ENCODE assay signal across 9 cellular contexts in the genomic region with DNA sequence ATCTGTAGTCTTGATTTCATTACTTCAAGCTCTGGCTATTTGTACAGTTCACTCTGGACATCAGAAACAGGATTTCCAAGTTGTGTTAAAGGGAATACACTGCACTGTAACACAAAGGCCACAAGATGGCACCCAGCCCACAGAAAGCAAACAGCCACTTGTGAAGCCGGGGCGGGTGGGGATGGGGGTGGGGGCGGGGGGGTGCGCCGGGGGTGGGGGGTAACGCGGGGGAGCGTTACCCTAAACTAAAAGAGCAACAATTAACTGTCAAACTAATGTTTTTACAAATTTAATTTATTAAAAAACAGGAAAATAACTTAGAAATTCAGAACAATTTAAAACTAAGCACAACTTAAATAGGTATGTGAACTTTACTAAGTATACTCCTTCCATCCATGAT. TPM values are rescaled to one million over a fixed set of nuclear protein-coding genes. Genes with fewer than 3 reads are reported as not detected.
A peak's percentile ranks its signal among the peaks of the same experiment; 100 is the strongest.
DNase-seq lines count a peak whose midpoint lies in the region; ATAC-seq and TF ChIP-seq lines count a peak whose summit lies in the region.
"Had no signal": no experiment of that assay in that cellular context is flagged by ENCODE, and none has a peak within 500 bp of the region (broad histone marks: within the 10 kb centered on the region; RNA-seq: fewer than 3 reads in every experiment).

No MANE protein-coding gene starts in this region.

- no peaks in the 10 kb centered on the region for H3K27me3 ChIP-seq in HAP-1 (ENCODE audit: low read depth)

- H3K9me3 Mint-ChIP-seq in activated CD4-positive, alpha-beta memory T cell treated with anti-CD3 and anti-CD28 coated beads, Interleukin-2, amount 10 ng/mL, durations not matched to agents 7 days and 5 days, result no peaks in the 10 kb centered on the region
- H3K9me3 Mint-ChIP-seq in neural crest cell, result no peaks in the 10 kb centered on the region
- H3K9me3 Mint-ChIP-seq: central memory CD8-positive, alpha-beta T cell had no signal

- TF ChIP-seq CTCF in neural crest cell (conservative IDR thresholded peaks at IDR 0.05) (peak; percentile 77), omental fat pad (IDR thresholded peaks at IDR 0.05) (no peak)

- no peaks in the 10 kb centered on the region for H3K4me1 Mint-ChIP-seq in activated CD4-positive, alpha-beta memory T cell treated with anti-CD3 and anti-CD28 coated beads, Interleukin-2, amount 10 ng/mL, durations not matched to agents 7 days and 5 days
- H3K4me1 Mint-ChIP-seq in neural crest cell, result no peaks in the 10 kb centered on the region
- H3K4me1 Mint-ChIP-seq: central memory CD8-positive, alpha-beta T cell had no signal

- CTCF ChIA-PET in activated CD4-positive, alpha-beta memory T cell treated with anti-CD3 and anti-CD28 coated beads, Interleukin-2, amount 10 ng/mL, durations not matched to agents 7 days and 5 days (lab: Charles Lee), result interaction anchor here (0.7 to 7.7 kb wide), 6 partner anchors 13 to 360 kb away, joined by 3 to 78 read pairs (median 4); a partner anchor contains a TSS

- no peak overlapping the region for H3K27ac Mint-ChIP-seq in activated CD4-positive, alpha-beta memory T cell treated with anti-CD3 and anti-CD28 coated beads, Interleukin-2, amount 10 ng/mL, durations not matched to agents 7 days and 5 days
- no peak overlapping the region for H3K27ac Mint-ChIP-seq in neural crest cell (ENCODE audit: unreplicated experiment)

- no peak overlapping the region for H3K4me3 ChIP-seq in HAP-1

- H3K4me3 Mint-ChIP-seq in activated CD4-positive, alpha-beta memory T cell treated with anti-CD3 and anti-CD28 coated beads, Interleukin-2, amount 10 ng/mL, durations not matched to agents 7 days and 5 days, result no peak overlapping the region
- H3K4me3 Mint-ChIP-seq in neural crest cell, result no peak overlapping the region
- H3K4me3 Mint-ChIP-seq: central memory CD8-positive, alpha-beta T cell had no signal

- POLR2A ChIA-PET in activated CD4-positive, alpha-beta memory T cell treated with anti-CD3 and anti-CD28 coated beads, Interleukin-2, amount 10 ng/mL, durations not matched to agents 7 days and 5 days (lab: Charles Lee), result interaction anchor here (1.3 kb wide), 1 partner anchor 207 kb away, joined by 4 read pairs; no protein-coding TSS in a partner anchor

- no peaks in the 10 kb centered on the region for H3K36me3 Mint-ChIP-seq in activated CD4-positive, alpha-beta memory T cell treated with anti-CD3 and anti-CD28 coated beads, Interleukin-2, amount 10 ng/mL, durations not matched to agents 7 days and 5 days (ENCODE audit: low read depth)
- H3K36me3 Mint-ChIP-seq in neural crest cell (ENCODE audit: low read depth), result no peaks in the 10 kb centered on the region

- H3K36me3 ChIP-seq in HAP-1 (replicated peaks), result no peaks in the 10 kb centered on the region

- no peaks in the 10 kb centered on the region for H3K9me3 ChIP-seq in HAP-1

- H3K4me1 ChIP-seq in HAP-1, result no peaks in the 10 kb centered on the region

- ATAC-seq in omental fat pad (ENCODE audit: low FRiP score), result no peak

- no peaks in the 10 kb centered on the region for H3K27me3 Mint-ChIP-seq in activated CD4-positive, alpha-beta memory T cell treated with anti-CD3 and anti-CD28 coated beads, Interleukin-2, amount 10 ng/mL, durations not matched to agents 7 days and 5 days
- H3K27me3 Mint-ChIP-seq in neural crest cell (ENCODE audit: low read depth), result no peaks in the 10 kb centered on the region
- H3K27me3 Mint-ChIP-seq: central memory CD8-positive, alpha-beta T cell had no signal

- peak; percentile 85 for DNase-seq in DMS 273 (lab: John Stamatoyannopoulos, UW; ENCODE audit: unreplicated experiment)
- no peak for DNase-seq in DMS 273 treated with DMSO at 0.1 percent for 48 hours (lab: John Stamatoyannopoulos, UW)
- peak; percentile 40 to 72 for DNase-seq in HAP-1 (ENCODE audit: low spot score in 2 of 2)
- DNase-seq in NCI-H226, result peak; percentile 13
- peak; percentile 44 for DNase-seq in activated CD4-positive, alpha-beta memory T cell treated with anti-CD3 and anti-CD28 coated beads, Interleukin-2, amount 10 ng/mL, durations not matched to agents 7 days and 5 days
- DNase-seq in fibroblast of peridontal ligament (ENCODE audit: extremely low read depth), result peak; percentile 65
- peak; percentile 39 for DNase-seq in neural crest cell (ENCODE audit: low read depth, low spot score)
- no peak for DNase-seq in omental fat pad (ENCODE audit: low spot score)

- in situ Hi-C loops in HAP-1 (cut with MboI; ENCODE audit: low sequenced_read_pairs), result loop anchor here (5.0 kb wide), 1 partner anchor 208 kb away; no protein-coding TSS in a partner anchor

RNA-seq across cellular contexts. Expression of a gene that starts 27.3 kb away (rescaled TPM):
- 10 to 100 TPM; 34.8 to 35.0 TPM for total RNA-seq in activated CD4-positive, alpha-beta memory T cell treated with anti-CD3 and anti-CD28 coated beads, Interleukin-2, amount 10 ng/mL, durations not matched to agents 7 days and 5 days
- 168 and 171 TPM in 2 replicates for total RNA-seq in neural crest cell
- total RNA-seq in omental fat pad, result 100 to 1,000 TPM; 106 to 140 (median 120) TPM

RNA-seq across cellular contexts. Expression of a gene that starts 48.5 kb away (rescaled TPM):
- total RNA-seq in activated CD4-positive, alpha-beta memory T cell treated with anti-CD3 and anti-CD28 coated beads, Interleukin-2, amount 10 ng/mL, durations not matched to agents 7 days and 5 days, result 10 to 100 TPM; 37.3 to 39.5 TPM
- total RNA-seq in neural crest cell (61.8 and 62.2 TPM in 2 replicates), omental fat pad (10 to 100 TPM; 39.0 to 65.3 (median 57.3) TPM)

Comparison
In these comparisons a context has a peak if more than half of its experiments do, and no peak if none do; other contexts are left out.
1. DNase-seq: peak in DMS 273 (single experiment), HAP-1 (2 of 2), NCI-H226 (single experiment), activated CD4-positive, alpha-beta memory T cell treated with anti-CD3 and anti-CD28 coated beads, Interleukin-2, amount 10 ng/mL, durations not matched to agents 7 days and 5 days (single experiment), fibroblast of peridontal ligament (single experiment) and neural crest cell (single experiment); none in DMS 273 treated with DMSO at 0.1 percent for 48 hours (single experiment) and omental fat pad (single experiment).